Comparison of ENCODE assay signal across 8 cellular contexts in genomic region chr3:24494616-24495333, GRCh38. TPM values are rescaled to one million over a fixed set of nuclear protein-coding genes. Genes with fewer than 3 reads are reported as not detected.
DNase-seq lines count a peak whose midpoint lies in the region; ATAC-seq lines count a peak whose summit lies in the region.

TSS of gene THRB (minus strand) at chr3:24494850.

- no peaks in the 10 kb centered on the region for H3K36me3 Mint-ChIP-seq in activated CD4-positive, alpha-beta T cell treated with anti-CD3 and anti-CD28 coated beads for 36 hours (ENCODE audit: low read depth)
- no peaks in the 10 kb centered on the region for H3K36me3 Mint-ChIP-seq in activated naive CD8-positive, alpha-beta T cell

- ATAC-seq in activated CD4-positive, alpha-beta T cell treated with anti-CD3 and anti-CD28 coated beads for 36 hours: peak; percentile 23
- ATAC-seq in HG03521 (IDR thresholded peaks at IDR 0.05; ENCODE audit: unreplicated experiment) (peak; percentile 43), Right ventricle myocardium superior (ENCODE audit: poor library complexity) (peak; percentile 71), HG02970 (IDR thresholded peaks at IDR 0.05; ENCODE audit: low FRiP score, unreplicated experiment) (no peak)

- H2AFZ ChIP-seq in neuron (ENCODE audit: low read depth, low read length): peak within 1 kb of the TSS; percentile 99

- H3K4me1 Mint-ChIP-seq in activated CD4-positive, alpha-beta T cell treated with anti-CD3 and anti-CD28 coated beads for 36 hours: peaks cover 2% of the 10 kb centered on the region
- peaks cover 1% of the 10 kb centered on the region for H3K4me1 Mint-ChIP-seq in activated naive CD8-positive, alpha-beta T cell (ENCODE audit: low read depth)

- H3K4me3 ChIP-seq in neuron (ENCODE audit: low read length): peak within 1 kb of the TSS; percentile 52

- peaks cover 11% of the 10 kb centered on the region for H3K4me1 ChIP-seq in neuron (ENCODE audit: insufficient read depth, low read length)

- intact Hi-C loops in activated CD4-positive, alpha-beta T cell treated with anti-CD3 and anti-CD28 coated beads for 36 hours (cut with DNase I, micrococcal nuclease): loop anchor here (5.0 to 10.0 kb wide), 3 partner anchors 183 to 500 kb away; no protein-coding TSS in a partner anchor
- intact Hi-C loops in Right ventricle myocardium superior (cut with DNase I): loop anchor here (10.0 kb wide), 3 partner anchors 90 to 230 kb away; no protein-coding TSS in a partner anchor

- H3K36me3 ChIP-seq in neuron (ENCODE audit: insufficient read depth, low read length): no peaks in the 10 kb centered on the region

- peak within 1 kb of the TSS; percentile 30 for H3K4me3 Mint-ChIP-seq in activated CD4-positive, alpha-beta T cell treated with anti-CD3 and anti-CD28 coated beads for 36 hours
- peak within 1 kb of the TSS; percentile 10 for H3K4me3 Mint-ChIP-seq in activated naive CD8-positive, alpha-beta T cell

- H3K27me3 Mint-ChIP-seq in activated CD4-positive, alpha-beta T cell treated with anti-CD3 and anti-CD28 coated beads for 36 hours: peaks cover 51% of the 10 kb centered on the region
- peaks cover 28% of the 10 kb centered on the region for H3K27me3 Mint-ChIP-seq in activated naive CD8-positive, alpha-beta T cell

- H3K9me3 Mint-ChIP-seq in activated CD4-positive, alpha-beta T cell treated with anti-CD3 and anti-CD28 coated beads for 36 hours (ENCODE audit: low read depth): no peaks in the 10 kb centered on the region
- H3K9me3 Mint-ChIP-seq in activated naive CD8-positive, alpha-beta T cell (ENCODE audit: low read depth): no peaks in the 10 kb centered on the region

- no peaks in the 10 kb centered on the region for H3K9me3 ChIP-seq in neuron (ENCODE audit: low read length)

- POLR2A ChIA-PET in activated CD4-positive, alpha-beta T cell treated with anti-CD3 and anti-CD28 coated beads for 36 hours (lab: Charles Lee): no interaction called here

- peaks cover 47% of the 10 kb centered on the region for H3K27me3 ChIP-seq in neuron (ENCODE audit: insufficient read depth, low read length)

- H3K27ac Mint-ChIP-seq in activated CD4-positive, alpha-beta T cell treated with anti-CD3 and anti-CD28 coated beads for 36 hours: no peak within 1 kb of the TSS
- no peak within 1 kb of the TSS for H3K27ac Mint-ChIP-seq in activated naive CD8-positive, alpha-beta T cell

- CTCF ChIA-PET in activated CD4-positive, alpha-beta T cell treated with anti-CD3 and anti-CD28 coated beads for 36 hours (lab: Charles Lee): no interaction called here

- peak; percentile 34 for DNase-seq in activated CD4-positive, alpha-beta T cell treated with anti-CD3 and anti-CD28 coated beads for 36 hours
- no peak for DNase-seq in activated CD4-positive, alpha-beta T cell treated with anti-CD3 and anti-CD28 coated beads for 1 hour
- DNase-seq in Right ventricle myocardium superior (peak; percentile 85), NCI-H187 (lab: John Stamatoyannopoulos, UW) (no peak)

RNA-seq across cellular contexts. Expression of gene THRB, which starts in this region (rescaled TPM):
- not detected for total RNA-seq in activated CD4-positive, alpha-beta T cell treated with anti-CD3 and anti-CD28 coated beads for 36 hours
- total RNA-seq in Right ventricle myocardium superior: 24.1 TPM

Comparison
In these comparisons a context has a peak if more than half of its experiments do, and no peak if none do; other contexts are left out.
1. RNA of gene THRB (total RNA-seq): 24.1 TPM in Right ventricle myocardium superior (single experiment); not detected in activated CD4-positive, alpha-beta T cell treated with anti-CD3 and anti-CD28 coated beads for 36 hours; every median in the first group is over 10 times any median in the second.
2. Peak in DNase-seq and ATAC-seq in activated CD4-positive, alpha-beta T cell treated with anti-CD3 and anti-CD28 coated beads for 36 hours; RNA of the gene not detected or under 1 TPM.